ENCODE assay signal across 1 cellular context in the genomic region with DNA sequence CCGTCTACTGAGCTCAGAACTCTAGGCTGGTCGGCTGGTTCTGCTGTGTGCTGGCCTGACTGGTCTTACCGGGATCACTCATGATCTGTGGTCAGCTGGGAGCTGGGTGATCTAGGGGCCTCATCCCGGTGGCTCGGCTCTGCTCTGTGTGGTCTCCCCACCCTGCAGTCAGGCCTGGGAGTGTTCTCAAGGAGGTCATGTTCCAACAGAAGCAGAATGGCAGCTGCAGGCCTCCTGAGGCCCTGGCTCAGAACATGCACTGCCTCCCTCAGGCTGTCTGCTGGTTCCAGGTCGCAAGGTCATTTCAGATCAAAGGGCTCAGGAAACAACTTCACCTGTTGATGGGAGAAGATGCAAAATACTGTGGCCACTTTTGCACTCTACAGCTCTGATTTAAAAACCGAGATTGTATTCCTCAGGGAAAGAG.
TF ChIP-seq lines count a peak whose summit lies in the region.

No MANE protein-coding gene starts in this region.

TF ChIP-seq in HepG2, 621 proteins besides CTCF, POLR2A, EP300 and RAD21 (continued from another document and continues in another):
- TF ChIP-seq, protein P1, sequence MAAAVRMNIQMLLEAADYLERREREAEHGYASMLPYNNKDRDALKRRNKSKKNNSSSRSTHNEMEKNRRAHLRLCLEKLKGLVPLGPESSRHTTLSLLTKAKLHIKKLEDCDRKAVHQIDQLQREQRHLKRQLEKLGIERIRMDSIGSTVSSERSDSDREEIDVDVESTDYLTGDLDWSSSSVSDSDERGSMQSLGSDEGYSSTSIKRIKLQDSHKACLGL (CRISPR knock-in tag; IDR thresholded peaks at IDR 0.05) = no peak
- TF ChIP-seq ZNF546 (CRISPR knock-in tag; conservative IDR thresholded peaks at IDR 0.05) (no peak), CAMTA2 (CRISPR knock-in tag; IDR thresholded peaks at IDR 0.05; ENCODE audit: borderline replicate concordance) (no peak), ZNF30 (CRISPR knock-in tag; IDR thresholded peaks at IDR 0.05) (no peak), TRIM24 (CRISPR knock-in tag; IDR thresholded peaks at IDR 0.05) (no peak), ZNF558 (CRISPR knock-in tag; IDR thresholded peaks at IDR 0.05; ENCODE audit: borderline replicate concordance) (no peak), ZNF468 (CRISPR knock-in tag; IDR thresholded peaks at IDR 0.05) (no peak), ISX (CRISPR knock-in tag; conservative IDR thresholded peaks at IDR 0.05) (no peak), MTF2 (CRISPR knock-in tag; IDR thresholded peaks at IDR 0.05; ENCODE audit: borderline replicate concordance) (no peak), NFATC3 (CRISPR knock-in tag; IDR thresholded peaks at IDR 0.05) (no peak), ZNF746 (CRISPR knock-in tag; IDR thresholded peaks at IDR 0.05) (no peak), PAWR (CRISPR knock-in tag; IDR thresholded peaks at IDR 0.05; ENCODE audit: borderline replicate concordance) (no peak), PHB2 (IDR thresholded peaks at IDR 0.05; ENCODE audit: partially characterized antibody) (no peak), TCF12 (IDR thresholded peaks at IDR 0.05) (no peak), TCF12 (CRISPR knock-in tag; IDR thresholded peaks at IDR 0.05) (no peak), ZNF75D (CRISPR knock-in tag; IDR thresholded peaks at IDR 0.05; ENCODE audit: borderline replicate concordance) (no peak), XBP1 (CRISPR knock-in tag; IDR thresholded peaks at IDR 0.05) (no peak), SALL2 (CRISPR knock-in tag; IDR thresholded peaks at IDR 0.05) (no peak), ZNF737 (CRISPR knock-in tag; IDR thresholded peaks at IDR 0.05; ENCODE audit: borderline replicate concordance) (no peak), ZNF777 (CRISPR knock-in tag; IDR thresholded peaks at IDR 0.05) (no peak), SUZ12 (IDR thresholded peaks at IDR 0.05; ENCODE audit: low read depth, low read length) (no peak), JUN (CRISPR knock-in tag; IDR thresholded peaks at IDR 0.05) (no peak), ZNF335 (CRISPR knock-in tag; IDR thresholded peaks at IDR 0.05) (peak; percentile 61; the same call in 1 of the 2 replicates), KDM5A (IDR thresholded peaks at IDR 0.05; ENCODE audit: borderline replicate concordance, low read length) (no peak), MXI1 (IDR thresholded peaks at IDR 0.05; ENCODE audit: borderline replicate concordance, low read depth, low read length) (no peak), ZNF530 (CRISPR knock-in tag; IDR thresholded peaks at IDR 0.05; ENCODE audit: low read depth) (no peak), MED8 (CRISPR knock-in tag; IDR thresholded peaks at IDR 0.05; ENCODE audit: insufficient replicate concordance) (no peak), KDM3A (CRISPR knock-in tag; IDR thresholded peaks at IDR 0.05; ENCODE audit: low read depth) (no peak), TOPORS (CRISPR knock-in tag; IDR thresholded peaks at IDR 0.05) (no peak), ZFP62 (CRISPR knock-in tag; IDR thresholded peaks at IDR 0.05) (no peak), REL (CRISPR knock-in tag; conservative IDR thresholded peaks at IDR 0.05) (no peak), SP140L (CRISPR knock-in tag; IDR thresholded peaks at IDR 0.05; ENCODE audit: borderline replicate concordance) (no peak), U2AF1 (optimal IDR thresholded peaks at IDR 0.05; ENCODE audit: low read depth, low read length) (no peak), ZMYM2 (CRISPR knock-in tag; IDR thresholded peaks at IDR 0.05) (no peak), ZNF235 (CRISPR knock-in tag; IDR thresholded peaks at IDR 0.05; ENCODE audit: borderline replicate concordance) (no peak), CREM (IDR thresholded peaks at IDR 0.05) (0 out of 2 replicates have a peak, but pooled peaks have one; percentile 39), CREM (CRISPR knock-in tag; IDR thresholded peaks at IDR 0.05) (no peak), ATAD3A (CRISPR knock-in tag; IDR thresholded peaks at IDR 0.05) (no peak), FOXO1 (CRISPR knock-in tag; IDR thresholded peaks at IDR 0.05) (peak; percentile 70; the same call in 1 of the 2 replicates), GZF1 (CRISPR knock-in tag; IDR thresholded peaks at IDR 0.05) (0 out of 2 replicates have a peak, but pooled peaks have one; percentile 45)
- TF ChIP-seq, protein P2, sequence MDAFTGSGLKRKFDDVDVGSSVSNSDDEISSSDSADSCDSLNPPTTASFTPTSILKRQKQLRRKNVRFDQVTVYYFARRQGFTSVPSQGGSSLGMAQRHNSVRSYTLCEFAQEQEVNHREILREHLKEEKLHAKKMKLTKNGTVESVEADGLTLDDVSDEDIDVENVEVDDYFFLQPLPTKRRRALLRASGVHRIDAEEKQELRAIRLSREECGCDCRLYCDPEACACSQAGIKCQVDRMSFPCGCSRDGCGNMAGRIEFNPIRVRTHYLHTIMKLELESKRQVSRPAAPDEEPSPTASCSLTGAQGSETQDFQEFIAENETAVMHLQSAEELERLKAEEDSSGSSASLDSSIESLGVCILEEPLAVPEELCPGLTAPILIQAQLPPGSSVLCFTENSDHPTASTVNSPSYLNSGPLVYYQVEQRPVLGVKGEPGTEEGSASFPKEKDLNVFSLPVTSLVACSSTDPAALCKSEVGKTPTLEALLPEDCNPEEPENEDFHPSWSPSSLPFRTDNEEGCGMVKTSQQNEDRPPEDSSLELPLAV (CRISPR knock-in tag; conservative IDR thresholded peaks at IDR 0.05; ENCODE audit: low read depth) = no peak
- TF ChIP-seq, protein P3, sequence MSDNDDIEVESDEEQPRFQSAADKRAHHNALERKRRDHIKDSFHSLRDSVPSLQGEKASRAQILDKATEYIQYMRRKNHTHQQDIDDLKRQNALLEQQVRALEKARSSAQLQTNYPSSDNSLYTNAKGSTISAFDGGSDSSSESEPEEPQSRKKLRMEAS (IDR thresholded peaks at IDR 0.05) = peak; percentile 76
- TF ChIP-seq, protein P4, sequence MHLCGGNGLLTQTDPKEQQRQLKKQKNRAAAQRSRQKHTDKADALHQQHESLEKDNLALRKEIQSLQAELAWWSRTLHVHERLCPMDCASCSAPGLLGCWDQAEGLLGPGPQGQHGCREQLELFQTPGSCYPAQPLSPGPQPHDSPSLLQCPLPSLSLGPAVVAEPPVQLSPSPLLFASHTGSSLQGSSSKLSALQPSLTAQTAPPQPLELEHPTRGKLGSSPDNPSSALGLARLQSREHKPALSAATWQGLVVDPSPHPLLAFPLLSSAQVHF (CRISPR knock-in tag; IDR thresholded peaks at IDR 0.05) = no peak
- TF ChIP-seq, protein P5, sequence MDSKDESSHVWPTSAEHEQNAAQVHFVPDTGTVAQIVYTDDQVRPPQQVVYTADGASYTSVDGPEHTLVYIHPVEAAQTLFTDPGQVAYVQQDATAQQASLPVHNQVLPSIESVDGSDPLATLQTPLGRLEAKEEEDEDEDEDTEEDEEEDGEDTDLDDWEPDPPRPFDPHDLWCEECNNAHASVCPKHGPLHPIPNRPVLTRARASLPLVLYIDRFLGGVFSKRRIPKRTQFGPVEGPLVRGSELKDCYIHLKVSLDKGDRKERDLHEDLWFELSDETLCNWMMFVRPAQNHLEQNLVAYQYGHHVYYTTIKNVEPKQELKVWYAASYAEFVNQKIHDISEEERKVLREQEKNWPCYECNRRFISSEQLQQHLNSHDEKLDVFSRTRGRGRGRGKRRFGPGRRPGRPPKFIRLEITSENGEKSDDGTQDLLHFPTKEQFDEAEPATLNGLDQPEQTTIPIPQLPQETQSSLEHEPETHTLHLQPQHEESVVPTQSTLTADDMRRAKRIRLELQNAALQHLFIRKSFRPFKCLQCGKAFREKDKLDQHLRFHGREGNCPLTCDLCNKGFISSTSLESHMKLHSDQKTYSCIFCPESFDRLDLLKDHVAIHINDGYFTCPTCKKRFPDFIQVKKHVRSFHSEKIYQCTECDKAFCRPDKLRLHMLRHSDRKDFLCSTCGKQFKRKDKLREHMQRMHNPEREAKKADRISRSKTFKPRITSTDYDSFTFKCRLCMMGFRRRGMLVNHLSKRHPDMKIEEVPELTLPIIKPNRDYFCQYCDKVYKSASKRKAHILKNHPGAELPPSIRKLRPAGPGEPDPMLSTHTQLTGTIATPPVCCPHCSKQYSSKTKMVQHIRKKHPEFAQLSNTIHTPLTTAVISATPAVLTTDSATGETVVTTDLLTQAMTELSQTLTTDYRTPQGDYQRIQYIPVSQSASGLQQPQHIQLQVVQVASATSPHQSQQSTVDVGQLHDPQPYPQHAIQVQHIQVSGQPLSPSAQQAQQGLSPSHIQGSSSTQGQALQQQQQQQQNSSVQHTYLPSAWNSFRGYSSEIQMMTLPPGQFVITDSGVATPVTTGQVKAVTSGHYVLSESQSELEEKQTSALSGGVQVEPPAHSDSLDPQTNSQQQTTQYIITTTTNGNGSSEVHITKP (CRISPR knock-in tag; IDR thresholded peaks at IDR 0.05; ENCODE audit: low read depth) = no peak
- TF ChIP-seq, protein P6, sequence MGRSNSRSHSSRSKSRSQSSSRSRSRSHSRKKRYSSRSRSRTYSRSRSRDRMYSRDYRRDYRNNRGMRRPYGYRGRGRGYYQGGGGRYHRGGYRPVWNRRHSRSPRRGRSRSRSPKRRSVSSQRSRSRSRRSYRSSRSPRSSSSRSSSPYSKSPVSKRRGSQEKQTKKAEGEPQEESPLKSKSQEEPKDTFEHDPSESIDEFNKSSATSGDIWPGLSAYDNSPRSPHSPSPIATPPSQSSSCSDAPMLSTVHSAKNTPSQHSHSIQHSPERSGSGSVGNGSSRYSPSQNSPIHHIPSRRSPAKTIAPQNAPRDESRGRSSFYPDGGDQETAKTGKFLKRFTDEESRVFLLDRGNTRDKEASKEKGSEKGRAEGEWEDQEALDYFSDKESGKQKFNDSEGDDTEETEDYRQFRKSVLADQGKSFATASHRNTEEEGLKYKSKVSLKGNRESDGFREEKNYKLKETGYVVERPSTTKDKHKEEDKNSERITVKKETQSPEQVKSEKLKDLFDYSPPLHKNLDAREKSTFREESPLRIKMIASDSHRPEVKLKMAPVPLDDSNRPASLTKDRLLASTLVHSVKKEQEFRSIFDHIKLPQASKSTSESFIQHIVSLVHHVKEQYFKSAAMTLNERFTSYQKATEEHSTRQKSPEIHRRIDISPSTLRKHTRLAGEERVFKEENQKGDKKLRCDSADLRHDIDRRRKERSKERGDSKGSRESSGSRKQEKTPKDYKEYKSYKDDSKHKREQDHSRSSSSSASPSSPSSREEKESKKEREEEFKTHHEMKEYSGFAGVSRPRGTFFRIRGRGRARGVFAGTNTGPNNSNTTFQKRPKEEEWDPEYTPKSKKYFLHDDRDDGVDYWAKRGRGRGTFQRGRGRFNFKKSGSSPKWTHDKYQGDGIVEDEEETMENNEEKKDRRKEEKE (IDR thresholded peaks at IDR 0.05) = no peak
- TF ChIP-seq, protein P7, sequence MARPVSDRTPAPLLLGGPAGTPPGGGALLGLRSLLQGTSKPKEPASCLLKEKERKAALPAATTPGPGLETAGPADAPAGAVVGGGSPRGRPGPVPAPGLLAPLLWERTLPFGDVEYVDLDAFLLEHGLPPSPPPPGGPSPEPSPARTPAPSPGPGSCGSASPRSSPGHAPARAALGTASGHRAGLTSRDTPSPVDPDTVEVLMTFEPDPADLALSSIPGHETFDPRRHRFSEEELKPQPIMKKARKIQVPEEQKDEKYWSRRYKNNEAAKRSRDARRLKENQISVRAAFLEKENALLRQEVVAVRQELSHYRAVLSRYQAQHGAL (CRISPR knock-in tag; IDR thresholded peaks at IDR 0.05; ENCODE audit: not compliant biosample characterization) = no peak
- TF ChIP-seq, protein P8, sequence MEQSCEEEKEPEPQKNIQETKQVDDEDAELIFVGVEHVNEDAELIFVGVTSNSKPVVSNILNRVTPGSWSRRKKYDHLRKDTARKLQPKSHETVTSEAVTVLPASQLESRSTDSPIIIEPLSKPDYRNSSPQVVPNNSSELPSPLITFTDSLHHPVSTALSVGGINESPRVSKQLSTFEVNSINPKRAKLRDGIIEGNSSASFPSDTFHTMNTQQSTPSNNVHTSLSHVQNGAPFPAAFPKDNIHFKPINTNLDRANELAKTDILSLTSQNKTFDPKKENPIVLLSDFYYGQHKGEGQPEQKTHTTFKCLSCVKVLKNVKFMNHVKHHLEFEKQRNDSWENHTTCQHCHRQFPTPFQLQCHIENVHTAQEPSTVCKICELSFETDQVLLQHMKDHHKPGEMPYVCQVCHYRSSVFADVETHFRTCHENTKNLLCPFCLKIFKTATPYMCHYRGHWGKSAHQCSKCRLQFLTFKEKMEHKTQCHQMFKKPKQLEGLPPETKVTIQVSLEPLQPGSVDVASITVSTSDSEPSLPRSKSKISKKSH (CRISPR knock-in tag; IDR thresholded peaks at IDR 0.05; ENCODE audit: borderline replicate concordance) = no peak
- TF ChIP-seq, protein P9, sequence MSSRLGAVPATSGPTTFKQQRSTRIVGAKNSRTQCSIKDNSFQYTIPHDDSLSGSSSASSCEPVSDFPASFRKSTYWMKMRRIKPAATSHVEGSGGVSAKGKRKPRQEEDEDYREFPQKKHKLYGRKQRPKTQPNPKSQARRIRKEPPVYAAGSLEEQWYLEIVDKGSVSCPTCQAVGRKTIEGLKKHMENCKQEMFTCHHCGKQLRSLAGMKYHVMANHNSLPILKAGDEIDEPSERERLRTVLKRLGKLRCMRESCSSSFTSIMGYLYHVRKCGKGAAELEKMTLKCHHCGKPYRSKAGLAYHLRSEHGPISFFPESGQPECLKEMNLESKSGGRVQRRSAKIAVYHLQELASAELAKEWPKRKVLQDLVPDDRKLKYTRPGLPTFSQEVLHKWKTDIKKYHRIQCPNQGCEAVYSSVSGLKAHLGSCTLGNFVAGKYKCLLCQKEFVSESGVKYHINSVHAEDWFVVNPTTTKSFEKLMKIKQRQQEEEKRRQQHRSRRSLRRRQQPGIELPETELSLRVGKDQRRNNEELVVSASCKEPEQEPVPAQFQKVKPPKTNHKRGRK (CRISPR knock-in tag; IDR thresholded peaks at IDR 0.05) = 0 out of 2 replicates have a peak, but pooled peaks have one; percentile 63
- TF ChIP-seq, protein P10, sequence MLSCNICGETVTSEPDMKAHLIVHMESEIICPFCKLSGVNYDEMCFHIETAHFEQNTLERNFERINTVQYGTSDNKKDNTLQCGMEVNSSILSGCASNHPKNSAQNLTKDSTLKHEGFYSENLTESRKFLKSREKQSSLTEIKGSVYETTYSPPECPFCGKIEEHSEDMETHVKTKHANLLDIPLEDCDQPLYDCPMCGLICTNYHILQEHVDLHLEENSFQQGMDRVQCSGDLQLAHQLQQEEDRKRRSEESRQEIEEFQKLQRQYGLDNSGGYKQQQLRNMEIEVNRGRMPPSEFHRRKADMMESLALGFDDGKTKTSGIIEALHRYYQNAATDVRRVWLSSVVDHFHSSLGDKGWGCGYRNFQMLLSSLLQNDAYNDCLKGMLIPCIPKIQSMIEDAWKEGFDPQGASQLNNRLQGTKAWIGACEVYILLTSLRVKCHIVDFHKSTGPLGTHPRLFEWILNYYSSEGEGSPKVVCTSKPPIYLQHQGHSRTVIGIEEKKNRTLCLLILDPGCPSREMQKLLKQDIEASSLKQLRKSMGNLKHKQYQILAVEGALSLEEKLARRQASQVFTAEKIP (CRISPR knock-in tag; IDR thresholded peaks at IDR 0.05; ENCODE audit: borderline replicate concordance) = no peak
- TF ChIP-seq, protein P11, sequence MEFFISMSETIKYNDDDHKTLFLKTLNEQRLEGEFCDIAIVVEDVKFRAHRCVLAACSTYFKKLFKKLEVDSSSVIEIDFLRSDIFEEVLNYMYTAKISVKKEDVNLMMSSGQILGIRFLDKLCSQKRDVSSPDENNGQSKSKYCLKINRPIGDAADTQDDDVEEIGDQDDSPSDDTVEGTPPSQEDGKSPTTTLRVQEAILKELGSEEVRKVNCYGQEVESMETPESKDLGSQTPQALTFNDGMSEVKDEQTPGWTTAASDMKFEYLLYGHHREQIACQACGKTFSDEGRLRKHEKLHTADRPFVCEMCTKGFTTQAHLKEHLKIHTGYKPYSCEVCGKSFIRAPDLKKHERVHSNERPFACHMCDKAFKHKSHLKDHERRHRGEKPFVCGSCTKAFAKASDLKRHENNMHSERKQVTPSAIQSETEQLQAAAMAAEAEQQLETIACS (CRISPR knock-in tag; IDR thresholded peaks at IDR 0.05) = no peak
- TF ChIP-seq, protein P12, sequence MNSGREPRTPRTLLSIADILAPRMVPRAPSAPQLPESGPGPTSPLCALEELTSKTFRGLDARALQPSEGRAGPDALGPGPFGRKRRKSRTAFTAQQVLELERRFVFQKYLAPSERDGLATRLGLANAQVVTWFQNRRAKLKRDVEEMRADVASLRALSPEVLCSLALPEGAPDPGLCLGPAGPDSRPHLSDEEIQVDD (CRISPR knock-in tag; IDR thresholded peaks at IDR 0.05; ENCODE audit: borderline replicate concordance) = no peak
